ENCODE assay signal across 8 cellular contexts in genomic region chr7:90629306-90629918, GRCh38. TPM values are rescaled to one million over a fixed set of nuclear protein-coding genes. Genes with fewer than 3 reads are reported as not detected.
A peak's percentile ranks its signal among the peaks of the same experiment; 100 is the strongest.
DNase-seq lines count a peak whose midpoint lies in the region; ATAC-seq, FAIRE-seq and TF ChIP-seq lines count a peak whose summit lies in the region.

No MANE protein-coding gene starts in this region.

- no peak overlapping the region for H3K4me3 ChIP-seq in BJ (ENCODE audit: low read depth, low read length)
- no peak overlapping the region for H3K4me3 ChIP-seq in GM12878
- no peak overlapping the region for H3K4me3 ChIP-seq in keratinocyte (ENCODE audit: control insufficient read depth in 2 of 3, extremely low read depth in 1 of 3, insufficient read depth in 2 of 3, low read depth in 1 of 3, low read length in 3 of 3)
- H3K4me3 ChIP-seq in uterus = no peak overlapping the region
- H3K4me3 ChIP-seq in MG63 = no peak overlapping the region

- BruUV-seq in GM12878 (replicated peaks; lab: Mats Ljungman, UMichigan) = no TSS peak

- H3K79me2 ChIP-seq in GM12878 (ENCODE audit: control insufficient read depth, insufficient read depth, low read length) (no peaks in the 10 kb centered on the region), keratinocyte (ENCODE audit: control insufficient read depth, insufficient read depth, low read length) (no peaks in the 10 kb centered on the region)

- TF ChIP-seq RAD21 in GM12878 (IDR thresholded peaks at IDR 0.05; ENCODE audit: insufficient read depth, low read depth, low read length) = peak; percentile 84

- no peaks in the 10 kb centered on the region for H3K36me3 ChIP-seq in BJ (ENCODE audit: control insufficient read depth, insufficient read depth, low read length)
- H3K36me3 ChIP-seq in GM12878 (ENCODE audit: control insufficient read depth in 2 of 2, insufficient read depth in 2 of 2, low read length in 1 of 2) = no peaks in the 10 kb centered on the region
- no peaks in the 10 kb centered on the region for H3K36me3 ChIP-seq in keratinocyte (ENCODE audit: control insufficient read depth in 2 of 2, extremely low read depth in 1 of 2, insufficient read depth in 2 of 2, low read length in 2 of 2)
- H3K36me3 ChIP-seq in uterus = no peaks in the 10 kb centered on the region
- H3K36me3 ChIP-seq in MG63 = no peaks in the 10 kb centered on the region

- H3K9me3 ChIP-seq in GM12878 (replicated peaks; ENCODE audit: control insufficient read depth, insufficient read depth, low read length) (no peaks in the 10 kb centered on the region), keratinocyte (ENCODE audit: control insufficient read depth, low read depth, low read length) (no peaks in the 10 kb centered on the region), uterus (no peaks in the 10 kb centered on the region), MG63 (no peaks in the 10 kb centered on the region)

- no peaks in the 10 kb centered on the region for H3K27me3 ChIP-seq in BJ (ENCODE audit: control insufficient read depth, insufficient read depth, low read length)
- no peaks in the 10 kb centered on the region for H3K27me3 ChIP-seq in GM12878 (replicated peaks in 1 of 2; ENCODE audit: control insufficient read depth in 2 of 2, insufficient read depth in 2 of 2, low read length in 1 of 2)
- no peaks in the 10 kb centered on the region for H3K27me3 ChIP-seq in keratinocyte (ENCODE audit: control insufficient read depth, extremely low read depth, insufficient read depth, low read length)
- H3K27me3 ChIP-seq in uterus = no peaks in the 10 kb centered on the region
- no peaks in the 10 kb centered on the region for H3K27me3 ChIP-seq in MG63

- H3K9ac ChIP-seq in GM12878 (ENCODE audit: control insufficient read depth, insufficient read depth, low read length) (no peak overlapping the region), keratinocyte (ENCODE audit: control insufficient read depth, extremely low read depth, insufficient read depth, low read length) (no peak overlapping the region)

- CTCF ChIA-PET in BJ (lab: Yijun Ruan, JAX) = interaction anchor here (0.6 to 3.5 kb wide), 19 partner anchors 12 to 406 kb away, joined by 3 to 15 read pairs (median 4); partner anchors contain the start of gene CDK14
- CTCF ChIA-PET in GM12878 (lab: Yijun Ruan, JAX) = interaction anchor here (0.5 to 3.7 kb wide), 37 partner anchors 10 to 532 kb away, joined by 3 to 50 read pairs (median 4); partner anchors contain the start of gene CDK14

- H3K9me1 ChIP-seq in keratinocyte (ENCODE audit: control insufficient read depth, extremely low read depth, insufficient read depth, low read length) = no peaks in the 10 kb centered on the region

- H3K4me1 ChIP-seq in GM12878 (ENCODE audit: control insufficient read depth, insufficient read depth, low read length) (no peaks in the 10 kb centered on the region), keratinocyte (ENCODE audit: control insufficient read depth, extremely low read depth, insufficient read depth, low read length) (peaks cover 16% of the 10 kb centered on the region), uterus (no peaks in the 10 kb centered on the region)

- H3K4me2 ChIP-seq in GM12878 (ENCODE audit: control insufficient read depth, insufficient read depth) (no peak overlapping the region), keratinocyte (ENCODE audit: control insufficient read depth, extremely low read depth, insufficient read depth, low read depth, low read length) (no peak overlapping the region)

- H2AFZ ChIP-seq in GM12878 (ENCODE audit: control insufficient read depth, low read depth, low read length) (no peak overlapping the region), keratinocyte (ENCODE audit: control insufficient read depth, low read length) (no peak overlapping the region)

- FAIRE-seq in GM12878 (lab: Jason Lieb, UNC) (no peak), keratinocyte (lab: Jason Lieb, UNC) (no peak)

- TF ChIP-seq POLR2A in GM12878 (IDR thresholded peaks at IDR 0.05; ENCODE audit: low read depth, low read length) (no peak), uterus (IDR thresholded peaks at IDR 0.05) (no peak)

- POLR2A ChIA-PET in BJ (lab: Charles Lee) = no interaction called here
- POLR2A ChIA-PET in GM12878 (lab: Charles Lee) = interaction anchor here (0.6 kb wide), 1 partner anchor 84 kb away, joined by 3 read pairs; no protein-coding TSS in a partner anchor

- SMC1A ChIA-PET in GM12878 (lab: Charles Lee; ENCODE audit: uncharacterized antibody, unreplicated experiment) = interaction anchor here (0.6 to 5.0 kb wide), 29 partner anchors 10 to 408 kb away, joined by 3 to 29 read pairs (median 3); no protein-coding TSS in a partner anchor

- in situ Hi-C loops in GM12878 (cut with MboI) = loop anchor here (5.0 kb wide), 1 partner anchor 172 kb away; no protein-coding TSS in a partner anchor

- dilution Hi-C loops in keratinocyte (cut with MboI; ENCODE audit: extremely low pct_ligation_motif_present, low sequenced_read_pairs) = no loop called here

- TF ChIP-seq CTCF in BJ (IDR thresholded peaks at IDR 0.05; ENCODE audit: insufficient read depth, low read depth, low read length) (peak; percentile 66), GM12878 (IDR thresholded peaks at IDR 0.05 in 2 of 3, conservative IDR thresholded peaks at IDR 0.05 in 1 of 3; ENCODE audit: control insufficient read depth in 2 of 3, extremely low read depth in 1 of 3, insufficient read depth in 1 of 3, low read depth in 3 of 3, low read length in 3 of 3) (peak; percentile 63 to 71 (median 64)), keratinocyte (optimal IDR thresholded peaks at IDR 0.05 in 1 of 3, IDR thresholded peaks at IDR 0.05 in 1 of 3, conservative IDR thresholded peaks at IDR 0.05 in 1 of 3; ENCODE audit: extremely low read depth in 1 of 3, insufficient read depth in 2 of 3, low read length in 3 of 3) (peak; percentile 63 to 67 (median 65)), uterus (IDR thresholded peaks at IDR 0.05) (peak; percentile 32 to 42 (median 38))

- no peak for TF ChIP-seq EP300 in GM12878 (IDR thresholded peaks at IDR 0.05; ENCODE audit: borderline replicate concordance in 1 of 2, control insufficient read depth in 1 of 2, low read depth in 2 of 2, low read length in 2 of 2)

- DNase-seq in BJ (ENCODE audit: low read depth) (no peak), NCI-H345 treated with DMSO at 0.1 percent for 48 hours (lab: John Stamatoyannopoulos, UW; ENCODE audit: unreplicated experiment) (peak; percentile 55), GM12878 (ENCODE audit: low read depth, low spot score) (peak; percentile 45), keratinocyte (ENCODE audit: low read depth, low spot score) (no peak), uterus (no peak), MG63 (no peak)

- 74% methylated on average over 6 of the region's 6 CpGs for WGBS in GM12878 (ENCODE audit: insufficient coverage, insufficient replicate concordance, low lambda C conversion rate, missing lambda C conversion rate)

- RAD21 ChIA-PET in GM12878 (lab: Charles Lee; ENCODE audit: unreplicated experiment) = interaction anchor here (0.9 to 2.3 kb wide), 8 partner anchors 17 to 174 kb away, joined by 3 to 15 read pairs (median 6); partner anchors contain the start of gene CDK14

- ATAC-seq in GM18519 (IDR thresholded peaks at IDR 0.05; ENCODE audit: low FRiP score, unreplicated experiment) = peak; percentile 83
- ATAC-seq in HG02938 (IDR thresholded peaks at IDR 0.05; ENCODE audit: unreplicated experiment) = peak; percentile 88
- peak; percentile 91 for ATAC-seq in GM12878

- H4K20me1 ChIP-seq in GM12878 (ENCODE audit: control insufficient read depth, insufficient read depth) = no peaks in the 10 kb centered on the region
- no peaks in the 10 kb centered on the region for H4K20me1 ChIP-seq in keratinocyte (ENCODE audit: control insufficient read depth, extremely low read depth, insufficient read depth, low read length)

- intact Hi-C loops in GM12878 (cut with micrococcal nuclease; ENCODE audit: unreplicated experiment) (loop anchor here (1.0 kb wide), 2 partner anchors 77 to 174 kb away; no protein-coding TSS in a partner anchor), uterus (cut with DNase I; ENCODE audit: low total_unique reads) (no loop called here)

- H3K27ac ChIP-seq in GM12878 (ENCODE audit: control insufficient read depth, insufficient read depth) = no peak overlapping the region
- no peak overlapping the region for H3K27ac ChIP-seq in keratinocyte (ENCODE audit: control insufficient read depth, insufficient read depth, low read length)
- H3K27ac ChIP-seq in uterus = no peak overlapping the region

RNA-seq across cellular contexts. Expression of gene CDK14, which starts 33.3 kb away (rescaled TPM):
- 6.7 and 11.8 TPM in 2 replicates for polyA plus RNA-seq in BJ (2011; rRNA removed)
- polyA minus RNA-seq in BJ (2011; rRNA and poly(A)+ RNA removed) = 11.3 and 15.5 TPM in 2 replicates
- 204 and 221 TPM in 2 replicates for total RNA-seq in GM12878 (2013; cell fraction: nucleolus; rRNA removed)
- total RNA-seq in GM12878 (2014; rRNA removed) = 29.6 and 33.3 TPM in 2 replicates
- total RNA-seq in GM12878 (2014; rRNA removed; fragmentation: Illumina TruSeq; extraction: Trizol) = 39.3 and 47.1 TPM in 2 replicates
- 56.7 and 61.3 TPM in 2 replicates for total RNA-seq in GM12878 (2021)
- 4.0 TPM for polyA plus RNA-seq in GM12878 (2011; ENCODE audit: low read depth)
- polyA plus RNA-seq in GM12878 (2011; rRNA removed) = 24.3 and 33.2 TPM in 2 replicates
- polyA plus RNA-seq in GM12878 (2011; cell fraction: cytosol; rRNA removed) = 10.8 and 12.3 TPM in 2 replicates
- polyA plus RNA-seq in GM12878 (2011; cell fraction: nucleus; rRNA removed) = 26.0 and 33.3 TPM in 2 replicates
- polyA plus RNA-seq in GM12878 (2012) = 6.8 and 7.4 TPM in 2 replicates
- polyA plus RNA-seq in GM12878 (2014; fragmentation: Illumina TruSeq; extraction: Trizol) = 30.9 and 31.6 TPM in 2 replicates
- 1 to 10 TPM; 6.5 to 7.3 TPM for polyA plus RNA-seq in GM12878 (2014; fragmentation: Nextera tagmentation; extraction: Ambion mirVana)
- 14.3 and 16.1 TPM in 2 replicates for polyA plus RNA-seq in GM12878 (2014; rRNA removed)
- polyA plus RNA-seq in GM12878 (2016; fragmentation: Nextera tagmentation; extraction: Ambion mirVana) = 10 to 100 TPM; 12.7 to 24.1 TPM
- 78.9 and 108 TPM in 2 replicates for polyA minus RNA-seq in GM12878 (2011; rRNA and poly(A)+ RNA removed)
- polyA minus RNA-seq in GM12878 (2011; cell fraction: cytosol; rRNA and poly(A)+ RNA removed) = 13.1 and 18.1 TPM in 2 replicates
- polyA minus RNA-seq in GM12878 (2011; cell fraction: nucleus; rRNA and poly(A)+ RNA removed) = 106 and 146 TPM in 2 replicates
- polyA plus RNA-seq in keratinocyte = 3.5 to 4.0 TPM (median 3.7 TPM) in 3 replicates
- 2.2 TPM for polyA plus RNA-seq in keratinocyte (2011; ENCODE audit: low read depth)
- 2.3 and 4.6 TPM in 2 replicates for polyA plus RNA-seq in keratinocyte (2011; cell fraction: cytosol; rRNA removed)
- polyA plus RNA-seq in keratinocyte (2011; cell fraction: nucleus; rRNA removed) = 2.7 and 4.0 TPM in 2 replicates
- 1.6 and 3.2 TPM in 2 replicates for polyA plus RNA-seq in keratinocyte (2012; ENCODE audit: low replicate concordance)
- 1.6 to 8.9 TPM (median 8.7 TPM) in 3 replicates for polyA minus RNA-seq in keratinocyte
- 3.5 TPM for polyA minus RNA-seq in keratinocyte (2011; cell fraction: cytosol; rRNA and poly(A)+ RNA removed)
- 8.3 and 16.8 TPM in 2 replicates for polyA minus RNA-seq in keratinocyte (2011; cell fraction: nucleus; rRNA and poly(A)+ RNA removed)
- 10 to 100 TPM in 3 of 4 donors, 1 to 10 TPM in 1; 3.3 to 61.6 (median 38.7) TPM for total RNA-seq in uterus
- 7.5 and 13.2 TPM in 2 replicates for total RNA-seq in MG63 (2014; rRNA removed; shearing (Covaris generic); ENCODE audit: low replicate concordance)

Comparison
In these comparisons a context has a peak if more than half of its experiments do, and no peak if none do; other contexts are left out.
1. DNase-seq: peak in NCI-H345 treated with DMSO at 0.1 percent for 48 hours (single experiment) and GM12878 (single experiment); none in BJ (single experiment), keratinocyte (single experiment), uterus (0 of 2) and MG63 (single experiment).
2. Peak in every context shown above with its lines, with median percentiles within 50 percentile points of each other: CTCF ChIP-seq and ATAC-seq.